14 cellular contexts compared by ENCODE assay signal in the genomic region with DNA sequence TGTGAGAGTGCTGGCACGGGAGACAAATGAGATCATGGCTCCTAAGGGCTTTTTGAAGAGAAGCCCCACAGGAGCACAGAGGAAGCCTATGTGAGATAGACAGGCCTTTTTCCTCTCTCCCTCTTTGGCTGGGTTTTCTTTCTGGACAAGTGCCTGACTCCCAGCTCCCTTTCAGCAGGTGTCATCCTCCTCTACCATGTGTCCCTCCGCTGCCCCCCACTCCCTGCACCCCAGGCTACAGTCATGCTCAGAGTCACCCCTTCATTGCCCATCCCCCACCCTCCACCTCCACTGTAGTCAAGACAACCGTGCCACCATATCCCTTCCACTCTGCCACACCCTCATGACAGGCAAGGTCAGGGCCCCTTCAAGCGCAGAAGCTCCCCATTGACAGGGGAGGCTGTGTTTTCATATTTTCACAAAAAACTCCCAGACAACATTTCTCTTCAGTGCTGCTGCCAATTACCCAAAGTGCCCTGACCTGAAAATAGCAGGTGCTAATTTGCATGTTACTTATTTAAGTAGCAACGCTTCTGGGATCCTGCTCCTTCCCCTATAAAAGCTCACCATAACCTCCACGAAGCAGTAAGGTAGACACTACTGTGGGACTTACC.
A peak's percentile ranks its signal among the peaks of the same experiment; 100 is the strongest.
DNase-seq lines count a peak whose midpoint lies in the region; ATAC-seq and TF ChIP-seq lines count a peak whose summit lies in the region.
"Had no signal": no experiment of that assay in that cellular context is flagged by ENCODE, and none has a peak within 500 bp of the region (broad histone marks: within the 10 kb centered on the region; RNA-seq: fewer than 3 reads in every experiment).

No MANE protein-coding gene starts in this region.

- CTCF ChIA-PET in PC-9 (lab: Charles Lee): interaction anchor here (0.6 to 1.1 kb wide), 2 partner anchors 16 to 24 kb away, joined by 3 to 4 read pairs; no protein-coding TSS in a partner anchor

- H3K27me3 Mint-ChIP-seq in nephron progenitor cell (ENCODE audit: low read depth, poor library complexity): peaks cover 6% of the 10 kb centered on the region

- H4K20me1 ChIP-seq in Karpas-422 (ENCODE audit: insufficient read depth, low read depth, low read length) (no peaks in the 10 kb centered on the region), PC-9 (ENCODE audit: insufficient read depth) (no peaks in the 10 kb centered on the region)

- intact Hi-C loops in heart right ventricle (cut with DNase I) (no loop called here), Right ventricle myocardium inferior (cut with DNase I) (loop anchor here (5.0 kb wide), 1 partner anchor 35 kb away; no protein-coding TSS in a partner anchor), uterus (cut with DNase I; ENCODE audit: low total_unique reads) (no loop called here), PC-9 (cut with micrococcal nuclease; ENCODE audit: unreplicated experiment) (no loop called here)

- no peaks in the 10 kb centered on the region for H3K36me3 Mint-ChIP-seq in nephron progenitor cell (ENCODE audit: low read depth)

- no peaks in the 10 kb centered on the region for H3K9me3 Mint-ChIP-seq in nephron progenitor cell

- no peaks in the 10 kb centered on the region for H3K9me2 ChIP-seq in Karpas-422 (replicated peaks; ENCODE audit: insufficient read depth, low read length)
- H3K9me2 ChIP-seq in PC-9 (ENCODE audit: insufficient read depth): no peaks in the 10 kb centered on the region

- H3K9ac ChIP-seq in Karpas-422 (ENCODE audit: low read length): no peak overlapping the region

- no peak overlapping the region for H3K4me2 ChIP-seq in Karpas-422 (ENCODE audit: low read depth, low read length, poor library complexity, severe bottlenecking)
- no peak overlapping the region for H3K4me2 ChIP-seq in PC-9

- no peak for TF ChIP-seq POLR2A in uterus (IDR thresholded peaks at IDR 0.05)

- H3K9me3 ChIP-seq in heart right ventricle (no peaks in the 10 kb centered on the region), uterus (no peaks in the 10 kb centered on the region), Karpas-422 (ENCODE audit: low read length) (no peaks in the 10 kb centered on the region), PC-9 (ENCODE audit: insufficient read depth, low read depth) (no peaks in the 10 kb centered on the region)
- H3K9me3 ChIP-seq: spleen had no signal

- peaks cover 91% of the 10 kb centered on the region for H3K4me1 Mint-ChIP-seq in nephron progenitor cell

- 33 to 36% methylated on average over 6 of the region's 6 CpGs for WGBS in heart right ventricle, 2 donors

- H3K4me3 Mint-ChIP-seq in nephron progenitor cell: peak overlapping the region; percentile 42

- peaks cover 40 to 100% (median 86%) of the 10 kb centered on the region in 9 donors for H3K4me1 ChIP-seq in heart right ventricle
- H3K4me1 ChIP-seq in uterus: no peaks in the 10 kb centered on the region
- H3K4me1 ChIP-seq in Karpas-422 (ENCODE audit: low read length): peaks cover 24% of the 10 kb centered on the region
- H3K4me1 ChIP-seq in PC-9 (replicated peaks; ENCODE audit: insufficient read depth): peaks cover 12% of the 10 kb centered on the region

- no peak for TF ChIP-seq CTCF in heart right ventricle (IDR thresholded peaks at IDR 0.05)
- no peak for TF ChIP-seq CTCF in nephron progenitor cell (IDR thresholded peaks at IDR 0.05)
- no peak for TF ChIP-seq CTCF in uterus (IDR thresholded peaks at IDR 0.05)
- TF ChIP-seq CTCF in PC-9 (conservative IDR thresholded peaks at IDR 0.05): no peak

- H2AFZ ChIP-seq in Karpas-422 (ENCODE audit: low read length) (no peak overlapping the region), PC-9 (no peak overlapping the region)

- ATAC-seq in heart right ventricle (no peak), Right ventricle myocardium inferior (no peak), HG02870 (IDR thresholded peaks at IDR 0.05; ENCODE audit: unreplicated experiment) (no peak)
- ATAC-seq: activated CD4-positive, CD25-positive, alpha-beta regulatory T cell treated with anti-CD3 and anti-CD28 coated beads, Interleukin-2, amount 50 U/mL, for 24 hours had no signal

- H3K27ac ChIP-seq in heart right ventricle (peak overlapping the region; percentile 77 to 97 (median 92)), caudate nucleus (ENCODE audit: low read depth, low read length) (peak overlapping the region; percentile 82), uterus (peak overlapping the region; percentile 73 to 84), Karpas-422 (ENCODE audit: low read length) (no peak overlapping the region), PC-9 (no peak overlapping the region)

- POLR2A ChIA-PET in PC-9 (lab: Charles Lee; ENCODE audit: unreplicated experiment): no interaction called here

- H3F3A ChIP-seq in PC-9 (ENCODE audit: insufficient read depth, low read depth): peaks cover 4% of the 10 kb centered on the region; the same call in 1 of the 2 replicates

- no TSS peak for BruUV-seq in PC-9 (replicated peaks; lab: Mats Ljungman, UMichigan)

- DNase-seq in heart right ventricle: no peak
- DNase-seq in Right ventricle myocardium inferior (ENCODE audit: missing footprints): no peak
- peak in 1 of 61 donors; percentile 43 for DNase-seq in caudate nucleus (lab: John Stamatoyannopoulos, UW)
- DNase-seq in nephron progenitor cell: no peak
- DNase-seq in uterus: no peak
- DNase-seq in Karpas-422: no peak
- DNase-seq in PC-9: no peak
- DNase-seq: activated T-cell treated with anti-CD3 and anti-CD28 coated beads, Interleukin-2, amount 50 U/mL, for 48 hours; DMS53; NCI-H1417; NCI-H510A treated with DMSO at 0.1 percent for 48 hours; spleen had no signal

- H3K27ac Mint-ChIP-seq in nephron progenitor cell: peak overlapping the region; percentile 53

- H3K4me3 ChIP-seq in heart right ventricle (no peak overlapping the region), uterus (no peak overlapping the region), Karpas-422 (ENCODE audit: low read length) (no peak overlapping the region), PC-9 (no peak overlapping the region)
- H3K4me3 ChIP-seq: spleen had no signal

- H3K27me3 ChIP-seq in heart right ventricle (peaks cover 0 to 16% (median 0%) of the 10 kb centered on the region in 7 donors), uterus (no peaks in the 10 kb centered on the region), Karpas-422 (ENCODE audit: low read length) (no peaks in the 10 kb centered on the region), PC-9 (ENCODE audit: insufficient read depth, low read depth) (no peaks in the 10 kb centered on the region)

- H3K36me3 ChIP-seq in heart right ventricle (no peaks in the 10 kb centered on the region), uterus (no peaks in the 10 kb centered on the region), Karpas-422 (ENCODE audit: insufficient read depth, low read length) (no peaks in the 10 kb centered on the region), PC-9 (ENCODE audit: low read depth) (no peaks in the 10 kb centered on the region)
- H3K36me3 ChIP-seq: spleen had no signal

- H3K79me2 ChIP-seq in Karpas-422 (ENCODE audit: low read length) (no peaks in the 10 kb centered on the region), PC-9 (ENCODE audit: low read depth) (0 out of 2 replicates have a peak, but pooled peaks cover 6% of the 10 kb centered on the region)

Comparison
In these comparisons a context has a peak if more than half of its experiments do, and no peak if none do; other contexts are left out.
1. H3K27ac ChIP-seq: peak in heart right ventricle (10 of 10), caudate nucleus (single experiment) and uterus (2 of 2); none in Karpas-422 (single experiment) and PC-9 (single experiment).